ENCODE assay signal across 1 cellular context in the genomic region with DNA sequence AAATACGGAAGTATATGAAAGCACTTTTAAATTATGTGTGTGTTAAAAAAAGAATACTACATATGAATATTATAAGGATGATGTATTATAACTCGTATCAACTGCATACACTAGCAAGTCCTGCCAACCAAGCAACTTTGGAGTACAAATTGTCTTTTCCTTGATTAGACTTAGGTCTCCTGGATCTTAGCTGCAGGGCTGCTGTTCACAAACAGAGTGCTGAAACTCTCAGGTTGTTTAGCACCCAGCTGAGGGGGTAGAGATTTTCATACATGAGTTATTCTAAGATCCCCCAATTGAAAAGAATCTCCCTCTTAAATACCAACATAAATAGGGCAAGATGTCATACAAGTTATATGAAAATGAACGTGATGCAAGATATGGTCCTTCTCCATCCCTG.
A peak's percentile ranks its signal among the peaks of the same experiment; 100 is the strongest.
TF ChIP-seq lines count a peak whose summit lies in the region.

No MANE protein-coding gene starts in this region.

TF ChIP-seq in GM23338, 12 proteins besides CTCF, POLR2A, EP300 and RAD21:
- TF ChIP-seq, protein P1, sequence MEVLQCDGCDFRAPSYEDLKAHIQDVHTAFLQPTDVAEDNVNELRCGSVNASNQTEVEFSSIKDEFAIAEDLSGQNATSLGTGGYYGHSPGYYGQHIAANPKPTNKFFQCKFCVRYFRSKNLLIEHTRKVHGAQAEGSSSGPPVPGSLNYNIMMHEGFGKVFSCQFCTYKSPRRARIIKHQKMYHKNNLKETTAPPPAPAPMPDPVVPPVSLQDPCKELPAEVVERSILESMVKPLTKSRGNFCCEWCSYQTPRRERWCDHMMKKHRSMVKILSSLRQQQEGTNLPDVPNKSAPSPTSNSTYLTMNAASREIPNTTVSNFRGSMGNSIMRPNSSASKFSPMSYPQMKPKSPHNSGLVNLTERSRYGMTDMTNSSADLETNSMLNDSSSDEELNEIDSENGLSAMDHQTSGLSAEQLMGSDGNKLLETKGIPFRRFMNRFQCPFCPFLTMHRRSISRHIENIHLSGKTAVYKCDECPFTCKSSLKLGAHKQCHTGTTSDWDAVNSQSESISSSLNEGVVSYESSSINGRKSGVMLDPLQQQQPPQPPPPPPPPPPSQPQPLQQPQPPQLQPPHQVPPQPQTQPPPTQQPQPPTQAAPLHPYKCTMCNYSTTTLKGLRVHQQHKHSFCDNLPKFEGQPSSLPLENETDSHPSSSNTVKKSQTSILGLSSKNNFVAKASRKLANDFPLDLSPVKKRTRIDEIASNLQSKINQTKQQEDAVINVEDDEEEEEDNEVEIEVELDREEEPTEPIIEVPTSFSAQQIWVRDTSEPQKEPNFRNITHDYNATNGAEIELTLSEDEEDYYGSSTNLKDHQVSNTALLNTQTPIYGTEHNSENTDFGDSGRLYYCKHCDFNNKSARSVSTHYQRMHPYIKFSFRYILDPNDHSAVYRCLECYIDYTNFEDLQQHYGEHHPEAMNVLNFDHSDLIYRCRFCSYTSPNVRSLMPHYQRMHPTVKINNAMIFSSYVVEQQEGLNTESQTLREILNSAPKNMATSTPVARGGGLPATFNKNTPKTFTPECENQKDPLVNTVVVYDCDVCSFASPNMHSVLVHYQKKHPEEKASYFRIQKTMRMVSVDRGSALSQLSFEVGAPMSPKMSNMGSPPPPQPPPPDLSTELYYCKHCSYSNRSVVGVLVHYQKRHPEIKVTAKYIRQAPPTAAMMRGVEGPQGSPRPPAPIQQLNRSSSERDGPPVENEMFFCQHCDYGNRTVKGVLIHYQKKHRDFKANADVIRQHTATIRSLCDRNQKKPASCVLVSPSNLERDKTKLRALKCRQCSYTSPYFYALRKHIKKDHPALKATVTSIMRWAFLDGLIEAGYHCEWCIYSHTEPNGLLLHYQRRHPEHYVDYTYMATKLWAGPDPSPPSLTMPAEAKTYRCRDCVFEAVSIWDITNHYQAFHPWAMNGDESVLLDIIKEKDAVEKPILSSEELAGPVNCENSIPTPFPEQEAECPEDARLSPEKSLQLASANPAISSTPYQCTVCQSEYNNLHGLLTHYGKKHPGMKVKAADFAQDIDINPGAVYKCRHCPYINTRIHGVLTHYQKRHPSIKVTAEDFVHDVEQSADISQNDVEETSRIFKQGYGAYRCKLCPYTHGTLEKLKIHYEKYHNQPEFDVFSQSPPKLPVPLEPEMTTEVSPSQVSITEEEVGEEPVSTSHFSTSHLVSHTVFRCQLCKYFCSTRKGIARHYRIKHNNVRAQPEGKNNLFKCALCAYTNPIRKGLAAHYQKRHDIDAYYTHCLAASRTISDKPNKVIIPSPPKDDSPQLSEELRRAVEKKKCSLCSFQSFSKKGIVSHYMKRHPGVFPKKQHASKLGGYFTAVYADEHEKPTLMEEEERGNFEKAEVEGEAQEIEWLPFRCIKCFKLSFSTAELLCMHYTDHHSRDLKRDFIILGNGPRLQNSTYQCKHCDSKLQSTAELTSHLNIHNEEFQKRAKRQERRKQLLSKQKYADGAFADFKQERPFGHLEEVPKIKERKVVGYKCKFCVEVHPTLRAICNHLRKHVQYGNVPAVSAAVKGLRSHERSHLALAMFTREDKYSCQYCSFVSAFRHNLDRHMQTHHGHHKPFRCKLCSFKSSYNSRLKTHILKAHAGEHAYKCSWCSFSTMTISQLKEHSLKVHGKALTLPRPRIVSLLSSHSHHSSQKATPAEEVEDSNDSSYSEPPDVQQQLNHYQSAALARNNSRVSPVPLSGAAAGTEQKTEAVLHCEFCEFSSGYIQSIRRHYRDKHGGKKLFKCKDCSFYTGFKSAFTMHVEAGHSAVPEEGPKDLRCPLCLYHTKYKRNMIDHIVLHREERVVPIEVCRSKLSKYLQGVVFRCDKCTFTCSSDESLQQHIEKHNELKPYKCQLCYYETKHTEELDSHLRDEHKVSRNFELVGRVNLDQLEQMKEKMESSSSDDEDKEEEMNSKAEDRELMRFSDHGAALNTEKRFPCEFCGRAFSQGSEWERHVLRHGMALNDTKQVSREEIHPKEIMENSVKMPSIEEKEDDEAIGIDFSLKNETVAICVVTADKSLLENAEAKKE (CRISPR knock-in tag; IDR thresholded peaks at IDR 0.05): no peak
- TF ChIP-seq, protein P2, sequence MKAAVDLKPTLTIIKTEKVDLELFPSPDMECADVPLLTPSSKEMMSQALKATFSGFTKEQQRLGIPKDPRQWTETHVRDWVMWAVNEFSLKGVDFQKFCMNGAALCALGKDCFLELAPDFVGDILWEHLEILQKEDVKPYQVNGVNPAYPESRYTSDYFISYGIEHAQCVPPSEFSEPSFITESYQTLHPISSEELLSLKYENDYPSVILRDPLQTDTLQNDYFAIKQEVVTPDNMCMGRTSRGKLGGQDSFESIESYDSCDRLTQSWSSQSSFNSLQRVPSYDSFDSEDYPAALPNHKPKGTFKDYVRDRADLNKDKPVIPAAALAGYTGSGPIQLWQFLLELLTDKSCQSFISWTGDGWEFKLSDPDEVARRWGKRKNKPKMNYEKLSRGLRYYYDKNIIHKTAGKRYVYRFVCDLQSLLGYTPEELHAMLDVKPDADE (IDR thresholded peaks at IDR 0.05): no peak
- TF ChIP-seq, protein P3, sequence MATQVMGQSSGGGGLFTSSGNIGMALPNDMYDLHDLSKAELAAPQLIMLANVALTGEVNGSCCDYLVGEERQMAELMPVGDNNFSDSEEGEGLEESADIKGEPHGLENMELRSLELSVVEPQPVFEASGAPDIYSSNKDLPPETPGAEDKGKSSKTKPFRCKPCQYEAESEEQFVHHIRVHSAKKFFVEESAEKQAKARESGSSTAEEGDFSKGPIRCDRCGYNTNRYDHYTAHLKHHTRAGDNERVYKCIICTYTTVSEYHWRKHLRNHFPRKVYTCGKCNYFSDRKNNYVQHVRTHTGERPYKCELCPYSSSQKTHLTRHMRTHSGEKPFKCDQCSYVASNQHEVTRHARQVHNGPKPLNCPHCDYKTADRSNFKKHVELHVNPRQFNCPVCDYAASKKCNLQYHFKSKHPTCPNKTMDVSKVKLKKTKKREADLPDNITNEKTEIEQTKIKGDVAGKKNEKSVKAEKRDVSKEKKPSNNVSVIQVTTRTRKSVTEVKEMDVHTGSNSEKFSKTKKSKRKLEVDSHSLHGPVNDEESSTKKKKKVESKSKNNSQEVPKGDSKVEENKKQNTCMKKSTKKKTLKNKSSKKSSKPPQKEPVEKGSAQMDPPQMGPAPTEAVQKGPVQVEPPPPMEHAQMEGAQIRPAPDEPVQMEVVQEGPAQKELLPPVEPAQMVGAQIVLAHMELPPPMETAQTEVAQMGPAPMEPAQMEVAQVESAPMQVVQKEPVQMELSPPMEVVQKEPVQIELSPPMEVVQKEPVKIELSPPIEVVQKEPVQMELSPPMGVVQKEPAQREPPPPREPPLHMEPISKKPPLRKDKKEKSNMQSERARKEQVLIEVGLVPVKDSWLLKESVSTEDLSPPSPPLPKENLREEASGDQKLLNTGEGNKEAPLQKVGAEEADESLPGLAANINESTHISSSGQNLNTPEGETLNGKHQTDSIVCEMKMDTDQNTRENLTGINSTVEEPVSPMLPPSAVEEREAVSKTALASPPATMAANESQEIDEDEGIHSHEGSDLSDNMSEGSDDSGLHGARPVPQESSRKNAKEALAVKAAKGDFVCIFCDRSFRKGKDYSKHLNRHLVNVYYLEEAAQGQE (IDR thresholded peaks at IDR 0.05; ENCODE audit: unreplicated experiment): peak; percentile 68
- no peak for TF ChIP-seq CREB1 (CRISPR knock-in tag; IDR thresholded peaks at IDR 0.05; ENCODE audit: low read depth)
- no peak for TF ChIP-seq STAT1 (IDR thresholded peaks at IDR 0.05; ENCODE audit: unreplicated experiment)
- no peak for TF ChIP-seq JUNB (IDR thresholded peaks at IDR 0.05; ENCODE audit: unreplicated experiment)
